In the genomic region with DNA sequence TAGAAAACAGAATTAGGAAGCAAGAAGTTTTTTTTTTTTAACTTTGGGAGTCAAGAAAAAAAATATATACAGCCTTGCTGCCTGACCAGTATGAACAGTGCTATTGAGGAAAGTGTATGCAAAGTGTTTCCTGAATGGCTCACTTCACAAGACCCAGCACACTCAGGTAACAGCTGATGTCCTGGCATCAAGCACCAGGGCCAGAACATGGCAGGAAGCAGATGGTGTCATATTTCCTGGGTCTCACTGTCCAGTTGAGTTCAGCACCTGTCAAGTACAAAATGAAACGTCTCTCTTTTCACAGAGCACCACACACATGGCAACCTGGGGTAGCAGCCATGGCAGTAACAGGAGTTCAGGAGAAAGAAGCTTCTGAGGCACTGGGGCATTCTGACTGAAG, we compare ENCODE assay signal across 15 cellular contexts.
DNase-seq lines count a peak whose midpoint lies in the region; ATAC-seq and TF ChIP-seq lines count a peak whose summit lies in the region.
"Had no signal": no experiment of that assay in that cellular context is flagged by ENCODE, and none has a peak within 500 bp of the region (broad histone marks: within the 10 kb centered on the region; RNA-seq: fewer than 3 reads in every experiment).

No MANE protein-coding gene starts in this region.

- H3K9me3 Mint-ChIP-seq in neural progenitor cell (peaks cover 6% of the 10 kb centered on the region), CD14-positive monocyte (peaks cover 3 to 22% (median 11%) of the 10 kb centered on the region in 7 donors)

- H3K4me3 ChIP-seq in neural progenitor cell: no peak overlapping the region
- H3K4me3 ChIP-seq: lung, upper lobe of left lung had no signal

- H3K27me3 Mint-ChIP-seq in neural progenitor cell (ENCODE audit: insufficient read depth, low read depth) (peaks cover 17% of the 10 kb centered on the region), CD14-positive monocyte (ENCODE audit: low read depth in 3 of 3) (peaks cover 0 to 3% (median 0%) of the 10 kb centered on the region in 3 donors)

- H4K20me1 ChIP-seq in neural progenitor cell (ENCODE audit: low read depth): no peaks in the 10 kb centered on the region

- no peaks in the 10 kb centered on the region for H3K79me2 ChIP-seq in neural progenitor cell (ENCODE audit: low read depth)

- H3K4me1 Mint-ChIP-seq in neural progenitor cell: peaks cover 34% of the 10 kb centered on the region
- H3K4me1 Mint-ChIP-seq in CD14-positive monocyte: no peaks in the 10 kb centered on the region

- intact Hi-C loops in CD14-positive monocyte (cut with micrococcal nuclease): no loop called here

- H3K4me2 ChIP-seq in neural progenitor cell: peak overlapping the region; percentile 31

- H3K4me3 Mint-ChIP-seq in neural progenitor cell: no peak overlapping the region
- H3K4me3 Mint-ChIP-seq in CD14-positive monocyte: no peak overlapping the region

- peaks cover 13% of the 10 kb centered on the region for H3F3A ChIP-seq in neural progenitor cell (ENCODE audit: low read depth)

- H3K27me3 ChIP-seq in neural progenitor cell: no peaks in the 10 kb centered on the region
- H3K27me3 ChIP-seq: upper lobe of left lung had no signal

- H3K27ac ChIP-seq in neural progenitor cell: no peak overlapping the region
- H3K27ac ChIP-seq: epithelial cell of prostate, upper lobe of left lung had no signal

- H3K27ac Mint-ChIP-seq in neural progenitor cell (no peak overlapping the region), CD14-positive monocyte (no peak overlapping the region)

- peak; percentile 71 for ATAC-seq in HG02798 (IDR thresholded peaks at IDR 0.05; ENCODE audit: poor library complexity, unreplicated experiment)

- DNase-seq in NCI-H2107 treated with DMSO at 0.1 percent for 48 hours (lab: John Stamatoyannopoulos, UW; ENCODE audit: unreplicated experiment) (peak; percentile 43), NCI-H2107 (lab: John Stamatoyannopoulos, UW) (no peak), NCI-H510A treated with DMSO at 0.1 percent for 48 hours (lab: John Stamatoyannopoulos, UW) (peak; percentile 98), neural progenitor cell (ENCODE audit: low spot score) (no peak), RKO (ENCODE audit: low spot score) (no peak), NCI-H1436 (lab: John Stamatoyannopoulos, UW) (no peak), CD14-positive monocyte (ENCODE audit: low spot score) (no peak)
- DNase-seq: activated naive CD4-positive, alpha-beta T cell treated with Interleukin-2 at 50 U/mL for 16 hours; NCI-H1694 treated with DMSO at 0.1 percent for 48 hours; occipital lobe; T1000; upper lobe of left lung had no signal

- H3K4me1 ChIP-seq in neural progenitor cell: peaks cover 27% of the 10 kb centered on the region
- H3K4me1 ChIP-seq: upper lobe of left lung had no signal

- no peak overlapping the region for H2AFZ ChIP-seq in neural progenitor cell (replicated peaks)

- no peaks in the 10 kb centered on the region for H3K36me3 Mint-ChIP-seq in neural progenitor cell
- no peaks in the 10 kb centered on the region for H3K36me3 Mint-ChIP-seq in CD14-positive monocyte

- H3K9ac ChIP-seq in neural progenitor cell: no peak overlapping the region

- H3K36me3 ChIP-seq in neural progenitor cell: no peaks in the 10 kb centered on the region
- H3K36me3 ChIP-seq: upper lobe of left lung had no signal

- TF ChIP-seq CTCF in neural progenitor cell (IDR thresholded peaks at IDR 0.05) (no peak), CD14-positive monocyte (IDR thresholded peaks at IDR 0.05) (no peak)

- no peaks in the 10 kb centered on the region for H3K9me3 ChIP-seq in neural progenitor cell (ENCODE audit: low read depth)
- H3K9me3 ChIP-seq: upper lobe of left lung had no signal

Comparison
In these comparisons a context has a peak if more than half of its experiments do, and no peak if none do; other contexts are left out.
1. DNase-seq: peak in NCI-H2107 treated with DMSO at 0.1 percent for 48 hours (single experiment) and NCI-H510A treated with DMSO at 0.1 percent for 48 hours (single experiment); none in NCI-H2107 (single experiment), neural progenitor cell (single experiment), RKO (single experiment), NCI-H1436 (single experiment) and CD14-positive monocyte (single experiment).